In the genomic region with DNA sequence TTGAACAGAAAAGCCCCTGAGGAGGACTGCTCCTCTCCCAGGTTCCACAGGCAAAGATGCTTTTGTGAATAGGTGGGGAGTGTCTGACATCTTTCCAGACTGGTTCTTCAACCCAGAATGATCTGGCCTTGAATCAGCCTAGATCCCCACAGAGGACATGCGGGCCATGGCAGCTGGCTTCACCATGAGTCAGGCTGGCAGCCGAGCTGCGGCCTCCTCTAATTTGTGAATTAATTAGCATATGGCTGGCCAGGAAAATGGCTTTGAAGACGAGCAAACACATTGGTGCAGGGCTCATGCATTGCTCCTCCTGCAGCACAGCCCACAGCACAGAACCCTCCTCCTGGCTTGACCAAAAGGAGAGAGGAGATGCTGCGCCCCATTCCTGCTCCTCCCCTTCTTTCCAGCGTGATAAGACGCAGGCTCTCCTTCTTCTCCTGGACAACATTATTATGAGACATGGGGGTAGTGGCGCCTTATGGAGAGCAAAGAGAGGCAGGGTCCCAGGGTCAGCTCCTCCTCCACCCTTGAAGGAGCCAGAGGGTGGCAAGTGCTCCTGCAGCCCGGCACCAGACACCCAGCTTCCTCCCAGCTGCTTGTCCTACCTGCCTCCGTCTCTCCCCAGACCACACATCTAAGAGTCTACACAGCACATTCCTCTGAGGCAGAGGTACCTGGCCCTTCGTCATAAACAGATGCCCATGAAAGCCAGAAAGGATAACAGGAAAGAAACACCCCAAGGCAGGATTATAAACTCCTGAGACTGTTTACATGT, we compare ENCODE assay signal across 18 cellular contexts.
DNase-seq lines count a peak whose midpoint lies in the region; ATAC-seq and TF ChIP-seq lines count a peak whose summit lies in the region.
"Had no signal": no experiment of that assay in that cellular context is flagged by ENCODE, and none has a peak within 500 bp of the region (broad histone marks: within the 10 kb centered on the region; RNA-seq: fewer than 3 reads in every experiment).

No MANE protein-coding gene starts in this region.

- peak; percentile 29 for ATAC-seq in WTC11
- ATAC-seq: A549; gastroesophageal sphincter; naive thymus-derived CD8-positive, alpha-beta T cell had no signal

- DNase-seq in activated naive CD4-positive, alpha-beta T cell treated with anti-CD3 and anti-CD28 coated beads, Interleukin-2, amount 10 ng/mL, durations not matched to agents 7 days and 5 days: peak; percentile 14
- DNase-seq in activated naive CD4-positive, alpha-beta T cell (lab: John Stamatoyannopoulos, UW): no peak
- DNase-seq in WTC11 (ENCODE audit: low spot score) (no peak), foreskin fibroblast (peak; percentile 42 to 70), superior temporal gyrus (ENCODE audit: extremely low spot score) (peak; percentile 11), HT-29 (ENCODE audit: low spot score) (no peak), AML-193 (lab: John Stamatoyannopoulos, UW) (no peak), NCI-H510A (lab: John Stamatoyannopoulos, UW) (no peak)
- DNase-seq: activated CD4-positive, alpha-beta memory T cell treated with anti-CD3 and anti-CD28 coated beads for 36 hours; activated gamma-delta T cell treated with Interleukin-2 at 50 U/mL for 16 hours; kidney glomerular epithelial cell; NCI-H2171; transverse colon had no signal

- POLR2A ChIA-PET in WTC11 (lab: Charles Lee): no interaction called here

- H3K4me3 Mint-ChIP-seq in activated naive CD4-positive, alpha-beta T cell treated with anti-CD3 and anti-CD28 coated beads, Interleukin-2, amount 10 ng/mL, durations not matched to agents 7 days and 5 days: no peak overlapping the region
- no peak overlapping the region for H3K4me3 Mint-ChIP-seq in WTC11
- H3K4me3 Mint-ChIP-seq: activated CD4-positive, alpha-beta memory T cell treated with anti-CD3 and anti-CD28 coated beads for 36 hours; naive thymus-derived CD8-positive, alpha-beta T cell had no signal

- no peaks in the 10 kb centered on the region for H3K9me3 Mint-ChIP-seq in activated naive CD4-positive, alpha-beta T cell treated with anti-CD3 and anti-CD28 coated beads, Interleukin-2, amount 10 ng/mL, durations not matched to agents 7 days and 5 days
- H3K9me3 Mint-ChIP-seq in WTC11: no peaks in the 10 kb centered on the region
- H3K9me3 Mint-ChIP-seq: activated CD4-positive, alpha-beta memory T cell treated with anti-CD3 and anti-CD28 coated beads for 36 hours; naive thymus-derived CD8-positive, alpha-beta T cell had no signal

- H3K36me3 Mint-ChIP-seq in activated naive CD4-positive, alpha-beta T cell treated with anti-CD3 and anti-CD28 coated beads, Interleukin-2, amount 10 ng/mL, durations not matched to agents 7 days and 5 days: no peaks in the 10 kb centered on the region
- no peaks in the 10 kb centered on the region for H3K36me3 Mint-ChIP-seq in WTC11
- H3K36me3 Mint-ChIP-seq: activated CD4-positive, alpha-beta memory T cell treated with anti-CD3 and anti-CD28 coated beads for 36 hours had no signal

- no peaks in the 10 kb centered on the region for H3K4me1 Mint-ChIP-seq in activated naive CD4-positive, alpha-beta T cell treated with anti-CD3 and anti-CD28 coated beads, Interleukin-2, amount 10 ng/mL, durations not matched to agents 7 days and 5 days
- H3K4me1 Mint-ChIP-seq in WTC11: peaks cover 4% of the 10 kb centered on the region

- no peak overlapping the region for H3K27ac Mint-ChIP-seq in activated naive CD4-positive, alpha-beta T cell treated with anti-CD3 and anti-CD28 coated beads, Interleukin-2, amount 10 ng/mL, durations not matched to agents 7 days and 5 days
- H3K27ac Mint-ChIP-seq in WTC11: no peak overlapping the region
- H3K27ac Mint-ChIP-seq: activated CD4-positive, alpha-beta memory T cell treated with anti-CD3 and anti-CD28 coated beads for 36 hours had no signal

- H3K4me3 ChIP-seq in foreskin fibroblast (ENCODE audit: low read depth in 1 of 2, low read length in 2 of 2): no peak overlapping the region
- H3K4me3 ChIP-seq: A549, gastroesophageal sphincter, HAP-1, skin epidermis, transverse colon had no signal

- no peak for TF ChIP-seq CTCF in WTC11 (IDR thresholded peaks at IDR 0.05)
- TF ChIP-seq CTCF in foreskin fibroblast (IDR thresholded peaks at IDR 0.05; ENCODE audit: low read depth, low read length): no peak

- H3K27me3 Mint-ChIP-seq in activated naive CD4-positive, alpha-beta T cell treated with anti-CD3 and anti-CD28 coated beads, Interleukin-2, amount 10 ng/mL, durations not matched to agents 7 days and 5 days: peaks cover 4% of the 10 kb centered on the region
- no peaks in the 10 kb centered on the region for H3K27me3 Mint-ChIP-seq in WTC11 (ENCODE audit: low read depth)
- H3K27me3 Mint-ChIP-seq: activated CD4-positive, alpha-beta memory T cell treated with anti-CD3 and anti-CD28 coated beads for 36 hours; naive thymus-derived CD8-positive, alpha-beta T cell had no signal

- CTCF ChIA-PET in activated naive CD4-positive, alpha-beta T cell treated with anti-CD3 and anti-CD28 coated beads, Interleukin-2, amount 10 ng/mL, durations not matched to agents 7 days and 5 days (lab: Charles Lee): interaction anchor here (0.6 kb wide), 1 partner anchor 601 kb away, joined by 3 read pairs; no protein-coding TSS in a partner anchor
- CTCF ChIA-PET in WTC11 (lab: Charles Lee): no interaction called here

TF ChIP-seq in WTC11, 78 proteins besides CTCF, POLR2A, EP300 and RAD21 (continues in another document):
- TF ChIP-seq ZNF416 (CRISPR knock-in tag; IDR thresholded peaks at IDR 0.05) (no peak), ESRRA (CRISPR knock-in tag; IDR thresholded peaks at IDR 0.05; ENCODE audit: borderline replicate concordance) (no peak), USF2 (CRISPR knock-in tag; IDR thresholded peaks at IDR 0.05) (no peak), SMAD3 (CRISPR knock-in tag; IDR thresholded peaks at IDR 0.05; ENCODE audit: borderline replicate concordance) (no peak), E2F1 (CRISPR knock-in tag; IDR thresholded peaks at IDR 0.05) (no peak), FOXP1 (CRISPR knock-in tag; IDR thresholded peaks at IDR 0.05; ENCODE audit: borderline replicate concordance) (no peak), SMAD4 (CRISPR knock-in tag; IDR thresholded peaks at IDR 0.05) (no peak), ATF1 (CRISPR knock-in tag; IDR thresholded peaks at IDR 0.05) (no peak), ZNF263 (CRISPR knock-in tag; IDR thresholded peaks at IDR 0.05; ENCODE audit: low read depth) (no peak), ZNF425 (CRISPR knock-in tag; conservative IDR thresholded peaks at IDR 0.05) (no peak)
- TF ChIP-seq, protein P1, sequence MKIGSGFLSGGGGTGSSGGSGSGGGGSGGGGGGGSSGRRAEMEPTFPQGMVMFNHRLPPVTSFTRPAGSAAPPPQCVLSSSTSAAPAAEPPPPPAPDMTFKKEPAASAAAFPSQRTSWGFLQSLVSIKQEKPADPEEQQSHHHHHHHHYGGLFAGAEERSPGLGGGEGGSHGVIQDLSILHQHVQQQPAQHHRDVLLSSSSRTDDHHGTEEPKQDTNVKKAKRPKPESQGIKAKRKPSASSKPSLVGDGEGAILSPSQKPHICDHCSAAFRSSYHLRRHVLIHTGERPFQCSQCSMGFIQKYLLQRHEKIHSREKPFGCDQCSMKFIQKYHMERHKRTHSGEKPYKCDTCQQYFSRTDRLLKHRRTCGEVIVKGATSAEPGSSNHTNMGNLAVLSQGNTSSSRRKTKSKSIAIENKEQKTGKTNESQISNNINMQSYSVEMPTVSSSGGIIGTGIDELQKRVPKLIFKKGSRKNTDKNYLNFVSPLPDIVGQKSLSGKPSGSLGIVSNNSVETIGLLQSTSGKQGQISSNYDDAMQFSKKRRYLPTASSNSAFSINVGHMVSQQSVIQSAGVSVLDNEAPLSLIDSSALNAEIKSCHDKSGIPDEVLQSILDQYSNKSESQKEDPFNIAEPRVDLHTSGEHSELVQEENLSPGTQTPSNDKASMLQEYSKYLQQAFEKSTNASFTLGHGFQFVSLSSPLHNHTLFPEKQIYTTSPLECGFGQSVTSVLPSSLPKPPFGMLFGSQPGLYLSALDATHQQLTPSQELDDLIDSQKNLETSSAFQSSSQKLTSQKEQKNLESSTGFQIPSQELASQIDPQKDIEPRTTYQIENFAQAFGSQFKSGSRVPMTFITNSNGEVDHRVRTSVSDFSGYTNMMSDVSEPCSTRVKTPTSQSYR (CRISPR knock-in tag; IDR thresholded peaks at IDR 0.05): no peak

Comparison
In these comparisons a context has a peak if more than half of its experiments do, and no peak if none do; other contexts are left out.
1. DNase-seq: peak in activated naive CD4-positive, alpha-beta T cell treated with anti-CD3 and anti-CD28 coated beads, Interleukin-2, amount 10 ng/mL, durations not matched to agents 7 days and 5 days (single experiment), foreskin fibroblast (2 of 2) and superior temporal gyrus (single experiment); none in activated naive CD4-positive, alpha-beta T cell (0 of 4), WTC11 (single experiment), HT-29 (single experiment), AML-193 (0 of 2) and NCI-H510A (single experiment).